ENCODE assay signal across 19 cellular contexts in genomic region chr21:34086887-34087306, GRCh38. TPM values are rescaled to one million over a fixed set of nuclear protein-coding genes. Genes with fewer than 3 reads are reported as not detected.
DNase-seq lines count a peak whose midpoint lies in the region; ATAC-seq, FAIRE-seq and TF ChIP-seq lines count a peak whose summit lies in the region.
"Had no signal": no experiment of that assay in that cellular context is flagged by ENCODE, and none has a peak within 500 bp of the region (broad histone marks: within the 10 kb centered on the region; RNA-seq: fewer than 3 reads in every experiment).

No MANE protein-coding gene starts in this region.

- TF ChIP-seq POLR2A in GM12892 (IDR thresholded peaks at IDR 0.05; ENCODE audit: low read depth, low read length), result no peak

- DNase-seq in activated CD4-positive, alpha-beta T cell treated with anti-CD3 and anti-CD28 coated beads, Interleukin-2, amount 10 ng/mL, durations not matched to agents 7 days and 5 days, result peak; percentile 15
- DNase-seq in activated CD4-positive, alpha-beta T cell treated with anti-CD3 and anti-CD28 coated beads for 48 hours, result no peak
- DNase-seq in GM12892 (ENCODE audit: insufficient read length) (no peak), MCF 10A (ENCODE audit: unreplicated experiment) (no peak), cortex of kidney (lab: John Stamatoyannopoulos, UW) (no peak)
- peak; percentile 18 to 43 (median 24) for DNase-seq in effector memory CD8-positive, alpha-beta T cell
- DNase-seq in natural killer cell treated with Interleukin-12 subunit alpha and Interleukin-12 subunit beta and Interleukin-15 and Interleukin-18, amount 100 ng/mL, for 72 hours (ENCODE audit: low spot score), result no peak
- DNase-seq: amygdala; caudate nucleus; DMS153; NCI-H1417 treated with DMSO at 0.1 percent for 48 hours; NCI-H2171; NCI-H526; ovary; stimulated activated CD4-positive, alpha-beta T cell treated with anti-CD3 and anti-CD28 coated beads, Interleukin-1b, Interleukin-23, amount 100 ng/mL, for 48 hours; stomach; upper lobe of left lung had no signal

- no peaks in the 10 kb centered on the region for H3K9me3 Mint-ChIP-seq in activated CD4-positive, alpha-beta T cell treated with anti-CD3 and anti-CD28 coated beads, Interleukin-2, amount 10 ng/mL, durations not matched to agents 7 days and 5 days
- H3K9me3 Mint-ChIP-seq in effector memory CD8-positive, alpha-beta T cell, result no peaks in the 10 kb centered on the region
- H3K9me3 Mint-ChIP-seq in natural killer cell treated with Interleukin-12 subunit alpha and Interleukin-12 subunit beta and Interleukin-15 and Interleukin-18, amount 100 ng/mL, for 72 hours, result no peaks in the 10 kb centered on the region
- no peaks in the 10 kb centered on the region for H3K9me3 Mint-ChIP-seq in MCF 10A (ENCODE audit: unreplicated experiment)

- no peak overlapping the region for H3K27ac Mint-ChIP-seq in activated CD4-positive, alpha-beta T cell treated with anti-CD3 and anti-CD28 coated beads, Interleukin-2, amount 10 ng/mL, durations not matched to agents 7 days and 5 days
- H3K27ac Mint-ChIP-seq in effector memory CD8-positive, alpha-beta T cell, result no peak overlapping the region
- H3K27ac Mint-ChIP-seq in natural killer cell treated with Interleukin-12 subunit alpha and Interleukin-12 subunit beta and Interleukin-15 and Interleukin-18, amount 100 ng/mL, for 72 hours, result no peak overlapping the region
- no peak overlapping the region for H3K27ac Mint-ChIP-seq in MCF 10A (ENCODE audit: low read depth, unreplicated experiment)

- TF ChIP-seq CTCF in MCF 10A (IDR thresholded peaks at IDR 0.05; ENCODE audit: unreplicated experiment), result no peak

- H3K27me3 Mint-ChIP-seq in activated CD4-positive, alpha-beta T cell treated with anti-CD3 and anti-CD28 coated beads, Interleukin-2, amount 10 ng/mL, durations not matched to agents 7 days and 5 days, result no peaks in the 10 kb centered on the region
- no peaks in the 10 kb centered on the region for H3K27me3 Mint-ChIP-seq in effector memory CD8-positive, alpha-beta T cell
- no peaks in the 10 kb centered on the region for H3K27me3 Mint-ChIP-seq in natural killer cell treated with Interleukin-12 subunit alpha and Interleukin-12 subunit beta and Interleukin-15 and Interleukin-18, amount 100 ng/mL, for 72 hours
- H3K27me3 Mint-ChIP-seq in MCF 10A (ENCODE audit: insufficient read depth, unreplicated experiment), result no peaks in the 10 kb centered on the region

- POLR2A ChIA-PET in activated CD4-positive, alpha-beta T cell treated with anti-CD3 and anti-CD28 coated beads, Interleukin-2, amount 10 ng/mL, durations not matched to agents 7 days and 5 days (lab: Charles Lee), result no interaction called here
- POLR2A ChIA-PET in MCF 10A (lab: Yijun Ruan, JAX), result interaction anchor here (0.9 to 2.5 kb wide), 2 partner anchors 10 to 12 kb away, joined by 7 to 11 read pairs; no protein-coding TSS in a partner anchor

- no TSS peak for BruUV-seq in MCF 10A (replicated peaks; lab: Mats Ljungman, UMichigan)

- peak; percentile 36 for FAIRE-seq in GM12892 (lab: Jason Lieb, UNC)
- FAIRE-seq: A549 had no signal

- CTCF ChIA-PET in activated CD4-positive, alpha-beta T cell treated with anti-CD3 and anti-CD28 coated beads, Interleukin-2, amount 10 ng/mL, durations not matched to agents 7 days and 5 days (lab: Charles Lee), result interaction anchor here (0.9 to 1.5 kb wide), 5 partner anchors 9 to 163 kb away, joined by 3 to 4 read pairs (median 4); no protein-coding TSS in a partner anchor
- CTCF ChIA-PET in MCF 10A (lab: Yijun Ruan, JAX), result interaction anchor here (1.8 kb wide), 1 partner anchor 162 kb away, joined by 4 read pairs; no protein-coding TSS in a partner anchor

- ATAC-seq in effector memory CD8-positive, alpha-beta T cell (replicated peaks), result peak; percentile 91
- ATAC-seq in natural killer cell treated with Interleukin-12 subunit alpha and Interleukin-12 subunit beta and Interleukin-15 and Interleukin-18, amount 100 ng/mL, for 72 hours, result peak; percentile 75 to 84
- no peak for ATAC-seq in HG02763 (IDR thresholded peaks at IDR 0.05; ENCODE audit: unreplicated experiment)
- ATAC-seq: A549 had no signal

- no peak overlapping the region for H3K4me3 Mint-ChIP-seq in activated CD4-positive, alpha-beta T cell treated with anti-CD3 and anti-CD28 coated beads, Interleukin-2, amount 10 ng/mL, durations not matched to agents 7 days and 5 days
- H3K4me3 Mint-ChIP-seq in effector memory CD8-positive, alpha-beta T cell, result no peak overlapping the region
- H3K4me3 Mint-ChIP-seq in natural killer cell treated with Interleukin-12 subunit alpha and Interleukin-12 subunit beta and Interleukin-15 and Interleukin-18, amount 100 ng/mL, for 72 hours, result no peak overlapping the region
- no peak overlapping the region for H3K4me3 Mint-ChIP-seq in MCF 10A (ENCODE audit: unreplicated experiment)

- H3K36me3 Mint-ChIP-seq in activated CD4-positive, alpha-beta T cell treated with anti-CD3 and anti-CD28 coated beads, Interleukin-2, amount 10 ng/mL, durations not matched to agents 7 days and 5 days (ENCODE audit: low read depth), result peaks cover 42% of the 10 kb centered on the region
- H3K36me3 Mint-ChIP-seq in effector memory CD8-positive, alpha-beta T cell (ENCODE audit: insufficient read depth), result peaks cover 7% of the 10 kb centered on the region
- peaks cover 13% of the 10 kb centered on the region for H3K36me3 Mint-ChIP-seq in natural killer cell treated with Interleukin-12 subunit alpha and Interleukin-12 subunit beta and Interleukin-15 and Interleukin-18, amount 100 ng/mL, for 72 hours
- H3K36me3 Mint-ChIP-seq in MCF 10A (ENCODE audit: insufficient read depth, unreplicated experiment), result peaks cover 7% of the 10 kb centered on the region

- intact Hi-C loops in MCF 10A (cut with micrococcal nuclease), result no loop called here

- H3K4me1 Mint-ChIP-seq in activated CD4-positive, alpha-beta T cell treated with anti-CD3 and anti-CD28 coated beads, Interleukin-2, amount 10 ng/mL, durations not matched to agents 7 days and 5 days, result peaks cover 55% of the 10 kb centered on the region
- peaks cover 32 to 45% of the 10 kb centered on the region in 2 donors for H3K4me1 Mint-ChIP-seq in effector memory CD8-positive, alpha-beta T cell (ENCODE audit: low read depth in 2 of 2)
- H3K4me1 Mint-ChIP-seq in natural killer cell treated with Interleukin-12 subunit alpha and Interleukin-12 subunit beta and Interleukin-15 and Interleukin-18, amount 100 ng/mL, for 72 hours (ENCODE audit: low read depth in 2 of 2), result peaks cover 35% of the 10 kb centered on the region in 2 donors
- H3K4me1 Mint-ChIP-seq in MCF 10A (ENCODE audit: insufficient read depth, unreplicated experiment), result peaks cover 2% of the 10 kb centered on the region

RNA-seq across cellular contexts. Expression of gene MRPS6, which starts 13.5 kb away (rescaled TPM):
- 10 to 100 TPM; 77.8 to 88.2 TPM for total RNA-seq in activated CD4-positive, alpha-beta T cell treated with anti-CD3 and anti-CD28 coated beads, Interleukin-2, amount 10 ng/mL, durations not matched to agents 7 days and 5 days
- 86.3 TPM for polyA plus RNA-seq in GM12892 (2012; ENCODE audit: missing spikeins)
- total RNA-seq in natural killer cell treated with Interleukin-12 subunit alpha and Interleukin-12 subunit beta and Interleukin-15 and Interleukin-18, amount 100 ng/mL, for 72 hours, result 100 to 1,000 TPM; 122 to 188 TPM
- total RNA-seq in MCF 10A (2022), result 86.0 and 90.7 TPM in 2 replicates

RNA-seq across cellular contexts. Expression of gene SLC5A3, which starts 13.5 kb away (rescaled TPM):
- total RNA-seq in activated CD4-positive, alpha-beta T cell treated with anti-CD3 and anti-CD28 coated beads, Interleukin-2, amount 10 ng/mL, durations not matched to agents 7 days and 5 days, result 10 to 100 TPM; 23.9 to 24.0 TPM
- polyA plus RNA-seq in GM12892 (2012; ENCODE audit: missing spikeins), result 12.1 TPM
- 10 to 100 TPM; 36.1 to 59.1 TPM for total RNA-seq in natural killer cell treated with Interleukin-12 subunit alpha and Interleukin-12 subunit beta and Interleukin-15 and Interleukin-18, amount 100 ng/mL, for 72 hours
- 8.1 and 8.5 TPM in 2 replicates for total RNA-seq in MCF 10A (2022)

Comparison
In these comparisons a context has a peak if more than half of its experiments do, and no peak if none do; other contexts are left out.
1. DNase-seq: peak in activated CD4-positive, alpha-beta T cell treated with anti-CD3 and anti-CD28 coated beads, Interleukin-2, amount 10 ng/mL, durations not matched to agents 7 days and 5 days (single experiment) and effector memory CD8-positive, alpha-beta T cell (3 of 3); none in activated CD4-positive, alpha-beta T cell treated with anti-CD3 and anti-CD28 coated beads for 48 hours (single experiment), GM12892 (single experiment), natural killer cell treated with Interleukin-12 subunit alpha and Interleukin-12 subunit beta and Interleukin-15 and Interleukin-18, amount 100 ng/mL, for 72 hours (single experiment), MCF 10A (single experiment) and cortex of kidney (single experiment).